In genomic region chr17:61833536-61834203, GRCh38 we compare ENCODE assay signal across 14 cellular contexts. TPM values are rescaled to one million over a fixed set of nuclear protein-coding genes. Genes with fewer than 3 reads are reported as not detected.
DNase-seq lines count a peak whose midpoint lies in the region; ATAC-seq lines count a peak whose summit lies in the region.
"Had no signal": no experiment of that assay in that cellular context is flagged by ENCODE, and none has a peak within 500 bp of the region (broad histone marks: within the 10 kb centered on the region; RNA-seq: fewer than 3 reads in every experiment).

No MANE protein-coding gene starts in this region.

- ATAC-seq in GM21576 (IDR thresholded peaks at IDR 0.05; ENCODE audit: unreplicated experiment) (no peak), HG03159 (IDR thresholded peaks at IDR 0.05; ENCODE audit: unreplicated experiment) (no peak)
- ATAC-seq: body of pancreas had no signal

- H3K27me3 ChIP-seq in NT2/D1 (ENCODE audit: insufficient read depth, insufficient read length) (no peaks in the 10 kb centered on the region), mesendoderm (ENCODE audit: insufficient read depth, low read length, poor library complexity) (no peaks in the 10 kb centered on the region)
- H3K27me3 ChIP-seq: body of pancreas had no signal

- H3K4me1 Mint-ChIP-seq in activated T-cell treated with anti-CD3 and anti-CD28 coated beads, Interleukin-2, amount 50 U/mL, for 24 hours (ENCODE audit: low read depth), result no peaks in the 10 kb centered on the region

- no peak overlapping the region for H2BK5ac ChIP-seq in mesendoderm (ENCODE audit: low read length)

- no peak overlapping the region for H3K4me3 Mint-ChIP-seq in activated T-cell treated with anti-CD3 and anti-CD28 coated beads, Interleukin-2, amount 50 U/mL, for 24 hours
- H3K4me3 Mint-ChIP-seq: T-helper 1 cell treated with Interleukin-12 subunit alpha and Interleukin-12 subunit beta and Interleukin-4 antibody, amounts not matched to agents 30 μg/mL and 1 μg/mL, for 36 hours had no signal

- no peaks in the 10 kb centered on the region for H3K27me3 Mint-ChIP-seq in activated T-cell treated with anti-CD3 and anti-CD28 coated beads, Interleukin-2, amount 50 U/mL, for 24 hours

- no peaks in the 10 kb centered on the region for H3K79me2 ChIP-seq in mesendoderm (ENCODE audit: control insufficient read depth, insufficient read depth, low read length)

- H4K5ac ChIP-seq in mesendoderm (ENCODE audit: low read length), result no peak overlapping the region

- no peak overlapping the region for H2AK5ac ChIP-seq in mesendoderm (ENCODE audit: low read length)

- H3K4me3 ChIP-seq in NT2/D1 (ENCODE audit: insufficient read length, low read depth), result no peak overlapping the region
- H3K4me3 ChIP-seq in mesendoderm (ENCODE audit: low read length), result no peak overlapping the region
- H3K4me3 ChIP-seq: body of pancreas had no signal

- H3K9me3 Mint-ChIP-seq in activated T-cell treated with anti-CD3 and anti-CD28 coated beads, Interleukin-2, amount 50 U/mL, for 24 hours, result no peaks in the 10 kb centered on the region
- H3K9me3 Mint-ChIP-seq: T-helper 1 cell treated with Interleukin-12 subunit alpha and Interleukin-12 subunit beta and Interleukin-4 antibody, amounts not matched to agents 30 μg/mL and 1 μg/mL, for 36 hours had no signal

- DNase-seq in ELF-1 (ENCODE audit: low read depth, low spot score) (peak; percentile 51), NT2/D1 (ENCODE audit: low read depth, low spot score) (peak; percentile 9), dermis blood vessel endothelial cell (peak; percentile 48), mesendoderm (peak; percentile 86), OCI-M2 (lab: John Stamatoyannopoulos, UW; ENCODE audit: unreplicated experiment) (no peak)
- no peak for DNase-seq in activated T-cell treated with anti-CD3 and anti-CD28 coated beads, Interleukin-2, amount 50 U/mL, for 24 hours
- DNase-seq: activated CD8-positive, alpha-beta memory T cell treated with anti-CD3 and anti-CD28 coated beads for 24 hours; body of pancreas; DMS 273 treated with DMSO at 0.1 percent for 48 hours; glutamatergic neuron; NCI-H446 treated with DMSO at 0.1 percent for 48 hours had no signal

- no peak overlapping the region for H3K27ac ChIP-seq in mesendoderm (ENCODE audit: low read depth, low read length)
- H3K27ac ChIP-seq: body of pancreas had no signal

- no peak overlapping the region for H3K56ac ChIP-seq in mesendoderm (ENCODE audit: low read length)

- H3K9ac ChIP-seq in NT2/D1 (ENCODE audit: insufficient read length, low read depth) (no peak overlapping the region), mesendoderm (ENCODE audit: low read length) (no peak overlapping the region)

- no peak overlapping the region for H2BK120ac ChIP-seq in mesendoderm (ENCODE audit: low read depth, low read length)

- H3K36me3 Mint-ChIP-seq in activated T-cell treated with anti-CD3 and anti-CD28 coated beads, Interleukin-2, amount 50 U/mL, for 24 hours (ENCODE audit: low read depth), result peaks cover 1% of the 10 kb centered on the region

- H3K18ac ChIP-seq in mesendoderm (ENCODE audit: low read length), result no peak overlapping the region

- no peak overlapping the region for H2BK15ac ChIP-seq in mesendoderm (replicated peaks; ENCODE audit: low read depth)

- H3K4me1 ChIP-seq in NT2/D1 (ENCODE audit: insufficient read depth, insufficient read length) (no peaks in the 10 kb centered on the region), mesendoderm (ENCODE audit: control insufficient read depth, low read depth, low read length) (no peaks in the 10 kb centered on the region)
- H3K4me1 ChIP-seq: body of pancreas had no signal

- no peak overlapping the region for H3K27ac Mint-ChIP-seq in activated T-cell treated with anti-CD3 and anti-CD28 coated beads, Interleukin-2, amount 50 U/mL, for 24 hours
- H3K27ac Mint-ChIP-seq: T-helper 1 cell treated with Interleukin-12 subunit alpha and Interleukin-12 subunit beta and Interleukin-4 antibody, amounts not matched to agents 30 μg/mL and 1 μg/mL, for 36 hours had no signal

- peaks cover 2% of the 10 kb centered on the region; the same call in 1 of the 2 replicates for H3K9me3 ChIP-seq in NT2/D1 (ENCODE audit: insufficient read depth, low read length)
- H3K9me3 ChIP-seq: body of pancreas had no signal

- H3K36me3 ChIP-seq in NT2/D1 (ENCODE audit: insufficient read depth, insufficient read length, low read length) (peaks cover 5% of the 10 kb centered on the region), mesendoderm (ENCODE audit: control insufficient read depth, insufficient read depth, low read length) (no peaks in the 10 kb centered on the region)

- no CpG with 5 or more reads among the region's 7 CpGs for WGBS in mesendoderm (ENCODE audit: extremely low coverage, insufficient coverage, low lambda C conversion rate)

- H3K79me1 ChIP-seq in mesendoderm (ENCODE audit: low read length), result no peaks in the 10 kb centered on the region

- H3K4me2 ChIP-seq in mesendoderm (ENCODE audit: low read length), result no peak overlapping the region

- H3K4ac ChIP-seq in mesendoderm (ENCODE audit: low read depth, low read length), result no peak overlapping the region

- no peak overlapping the region for H3K23ac ChIP-seq in mesendoderm (ENCODE audit: low read length)

- no peak overlapping the region for H4K8ac ChIP-seq in mesendoderm (ENCODE audit: low read depth, low read length)

RNA-seq across cellular contexts. Expression of gene BRIP1, which starts 29.7 kb away (rescaled TPM):
- total RNA-seq in dermis blood vessel endothelial cell, result 4.3 and 9.3 TPM in 2 replicates
- polyA plus RNA-seq in mesendoderm (2013, experiment 1 of 2), result 10.7 TPM
- 10.4 TPM for polyA plus RNA-seq in mesendoderm (2013, experiment 2 of 2)

Comparison
In these comparisons a context has a peak if more than half of its experiments do, and no peak if none do; other contexts are left out.
1. DNase-seq: peak in ELF-1 (single experiment), NT2/D1 (single experiment), dermis blood vessel endothelial cell (single experiment) and mesendoderm (single experiment); none in activated T-cell treated with anti-CD3 and anti-CD28 coated beads, Interleukin-2, amount 50 U/mL, for 24 hours (single experiment) and OCI-M2 (single experiment).